In the genomic region with DNA sequence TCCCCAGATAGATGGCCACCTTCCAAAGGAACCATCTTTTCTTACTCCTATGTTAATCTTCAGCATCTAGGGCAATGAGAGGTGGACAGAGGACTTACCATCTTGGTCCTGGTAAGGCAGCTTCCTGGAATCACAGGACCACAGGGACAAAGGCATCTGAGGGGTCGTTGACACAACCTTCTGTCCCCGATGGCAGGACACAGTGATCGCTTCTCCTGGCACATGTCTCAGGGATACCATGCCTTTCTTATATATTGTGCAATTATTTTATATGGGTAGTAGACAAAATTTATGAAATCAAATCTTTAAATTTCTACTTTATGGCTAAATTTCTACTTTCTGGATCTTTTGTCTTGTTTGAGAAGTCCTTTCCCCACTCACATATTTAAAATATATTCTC, we compare ENCODE assay signal across 21 cellular contexts. TPM values are rescaled to one million over a fixed set of nuclear protein-coding genes. Genes with fewer than 3 reads are reported as not detected.
"Had no signal": no experiment of that assay in that cellular context is flagged by ENCODE, and none has a peak within 500 bp of the region (broad histone marks: within the 10 kb centered on the region; RNA-seq: fewer than 3 reads in every experiment).

No MANE protein-coding gene starts in this region.

- H3K9me3 ChIP-seq: gastrocnemius medialis, lower lobe of right lung, right lobe of liver, thoracic aorta, tibial nerve, upper lobe of left lung had no signal

- H3K27ac ChIP-seq: gastrocnemius medialis, lower lobe of right lung, parathyroid adenoma, right lobe of liver, tibial nerve had no signal

- DNase-seq: cortex of kidney; dorsolateral prefrontal cortex; effector CD4-positive, alpha-beta T cell; foreskin fibroblast; gastrocnemius medialis; head of caudate nucleus; left ventricle myocardium superior; lower lobe of right lung; natural killer cell; right lobe of liver; small intestine; stimulated activated CD4-positive, alpha-beta T cell treated with anti-CD3 and anti-CD28 coated beads, Interleukin-15, amount 100 ng/mL, for 24 hours; stimulated activated CD4-positive, alpha-beta T cell treated with anti-CD3 and anti-CD28 coated beads, Interleukin-2, amount 100 ng/mL, for 48 hours; stimulated activated naive B cell treated with anti-CD40 and anti-IgM and Interleukin-4, amounts not matched to agents 10 μg/mL and 1 μg/mL and 100 μg/mL, for 72 hours; upper lobe of left lung had no signal

- H2AFZ ChIP-seq: parathyroid adenoma had no signal

- H3K27me3 ChIP-seq: dorsolateral prefrontal cortex, gastrocnemius medialis, right lobe of liver, tibial nerve, upper lobe of left lung had no signal

- H3K27ac Mint-ChIP-seq: natural killer cell; progenitor cell of endocrine pancreas; stimulated activated naive B cell treated with anti-CD40 and anti-IgM and Interleukin-4, amounts not matched to agents 10 μg/mL and 1 μg/mL and 100 μg/mL, for 72 hours; stimulated activated naive CD8-positive, alpha-beta T cell treated with anti-CD3 and anti-CD28 coated beads, Interleukin-15, Interleukin-2, amounts not matched to agents 100 ng/mL and 50 ng/mL, for 24 hours had no signal

- H3K9ac ChIP-seq: parathyroid adenoma had no signal

- H3K36me3 ChIP-seq: gastrocnemius medialis, lower lobe of right lung, right lobe of liver, upper lobe of left lung had no signal

- H3K4me3 Mint-ChIP-seq: natural killer cell; stimulated activated naive B cell treated with anti-CD40 and anti-IgM and Interleukin-4, amounts not matched to agents 10 μg/mL and 1 μg/mL and 100 μg/mL, for 72 hours; stimulated activated naive CD8-positive, alpha-beta T cell treated with anti-CD3 and anti-CD28 coated beads, Interleukin-15, Interleukin-2, amounts not matched to agents 100 ng/mL and 50 ng/mL, for 24 hours had no signal

- H3K4me1 ChIP-seq: right lobe of liver had no signal

- H3K27me3 Mint-ChIP-seq: progenitor cell of endocrine pancreas; stimulated activated naive CD8-positive, alpha-beta T cell treated with anti-CD3 and anti-CD28 coated beads, Interleukin-15, Interleukin-2, amounts not matched to agents 100 ng/mL and 50 ng/mL, for 24 hours had no signal

- ATAC-seq: gastrocnemius medialis; left ventricle myocardium superior; lower lobe of right lung; natural killer cell; right lobe of liver; stimulated activated naive B cell treated with anti-CD40 and anti-IgM and Interleukin-4, amounts not matched to agents 10 μg/mL and 1 μg/mL and 100 μg/mL, for 72 hours had no signal

- H3K4me3 ChIP-seq: dorsolateral prefrontal cortex, gastrocnemius medialis, lower lobe of right lung, right lobe of liver, thoracic aorta, tibial nerve, upper lobe of left lung had no signal

RNA-seq across cellular contexts. Expression of a gene that starts 20.1 kb away (rescaled TPM):
- polyA plus RNA-seq: neural cell had no signal
